Comparison of ENCODE assay signal across 23 cellular contexts in genomic region chr16:72872966-72873365, GRCh38.
"Had no signal": no experiment of that assay in that cellular context is flagged by ENCODE, and none has a peak within 500 bp of the region (broad histone marks: within the 10 kb centered on the region; RNA-seq: fewer than 3 reads in every experiment).

No MANE protein-coding gene starts in this region.

- H3K4me1 Mint-ChIP-seq: central memory CD8-positive, alpha-beta T cell; memory B cell had no signal

- H3K9me3 Mint-ChIP-seq: central memory CD8-positive, alpha-beta T cell; memory B cell; naive thymus-derived CD8-positive, alpha-beta T cell had no signal

- H2AFZ ChIP-seq: neural progenitor cell had no signal

- H3K9me3 ChIP-seq: gastrocnemius medialis, heart right ventricle, lower lobe of right lung, ovary, right atrium auricular region, sigmoid colon, suprapubic skin, thyroid gland, upper lobe of left lung, vagina had no signal

- ATAC-seq: effector memory CD8-positive, alpha-beta T cell; gastrocnemius medialis; heart right ventricle; left lobe of liver; lower lobe of right lung; naive thymus-derived CD8-positive, alpha-beta T cell; stimulated activated naive CD8-positive, alpha-beta T cell treated with anti-CD3 and anti-CD28 coated beads, Interleukin-15, Interleukin-2, amounts not matched to agents 100 U/mL and 50 U/mL, for 24 hours had no signal

- H3K27me3 ChIP-seq: gastrocnemius medialis, heart right ventricle, neural progenitor cell, ovary, right atrium auricular region, sigmoid colon, suprapubic skin, thyroid gland, upper lobe of left lung, vagina had no signal

- H3K4me3 Mint-ChIP-seq: central memory CD8-positive, alpha-beta T cell; effector memory CD8-positive, alpha-beta T cell; memory B cell; naive thymus-derived CD8-positive, alpha-beta T cell; neural progenitor cell had no signal

- H3K9ac ChIP-seq: neural progenitor cell had no signal

- H3K4me3 ChIP-seq: gastrocnemius medialis, heart right ventricle, lower lobe of right lung, neural progenitor cell, ovary, right atrium auricular region, sigmoid colon, suprapubic skin, thyroid gland, upper lobe of left lung, vagina had no signal

- H3K4me2 ChIP-seq: neural progenitor cell had no signal

- H3K4me1 ChIP-seq: neural progenitor cell had no signal

- H3K36me3 ChIP-seq: gastrocnemius medialis, heart right ventricle, lower lobe of right lung, neural progenitor cell, ovary, right atrium auricular region, sigmoid colon, suprapubic skin, thyroid gland, upper lobe of left lung, vagina had no signal

- H3K36me3 Mint-ChIP-seq: memory B cell; naive thymus-derived CD8-positive, alpha-beta T cell had no signal

- DNase-seq: effector memory CD8-positive, alpha-beta T cell; erythroblast; gastrocnemius medialis; heart right ventricle; hypothalamus; kidney glomerular epithelial cell; lower lobe of right lung; naive thymus-derived CD8-positive, alpha-beta T cell; nucleus accumbens; ovary; sigmoid colon; small intestine; stimulated activated CD4-positive, alpha-beta T cell treated with anti-CD3 and anti-CD28 coated beads, Interleukin-12 subunit alpha, Interleukin-12 subunit beta, amount 100 ng/mL, for 4 hours; stimulated activated naive CD8-positive, alpha-beta T cell treated with anti-CD3 and anti-CD28 coated beads, Interleukin-15, Interleukin-2, amounts not matched to agents 100 U/mL and 50 U/mL, for 24 hours; upper lobe of left lung had no signal

- H3K27ac Mint-ChIP-seq: effector memory CD8-positive, alpha-beta T cell; memory B cell; naive thymus-derived CD8-positive, alpha-beta T cell; neural progenitor cell had no signal

- H3K27ac ChIP-seq: gastrocnemius medialis, heart right ventricle, lower lobe of right lung, neural progenitor cell, ovary, right atrium auricular region, sigmoid colon, suprapubic skin, thyroid gland, upper lobe of left lung, vagina had no signal
